In genomic region chr16:51682905-51683304, GRCh38 we compare ENCODE assay signal across 17 cellular contexts.
DNase-seq lines count a peak whose midpoint lies in the region; ATAC-seq and TF ChIP-seq lines count a peak whose summit lies in the region.
"Had no signal": no experiment of that assay in that cellular context is flagged by ENCODE, and none has a peak within 500 bp of the region (broad histone marks: within the 10 kb centered on the region; RNA-seq: fewer than 3 reads in every experiment).

No MANE protein-coding gene starts in this region.

- no peaks in the 10 kb centered on the region for H3K36me3 ChIP-seq in HAP-1 (replicated peaks)
- H3K36me3 ChIP-seq: BLaER1 had no signal

- H3K9me3 ChIP-seq in HAP-1 = no peaks in the 10 kb centered on the region
- H3K9me3 ChIP-seq: BLaER1 had no signal

- CTCF ChIA-PET in WTC11 (lab: Charles Lee) = no interaction called here

- H3K4me1 ChIP-seq in HAP-1 = peaks cover 12% of the 10 kb centered on the region
- H3K4me1 ChIP-seq: BLaER1 had no signal

- POLR2A ChIA-PET in WTC11 (lab: Charles Lee) = no interaction called here

- H3K27ac ChIP-seq in C4-2B = peak overlapping the region; percentile 68; the same call in 1 of the 2 replicates
- H3K27ac ChIP-seq: BLaER1, GM23248 had no signal

- H3K4me3 ChIP-seq in HAP-1 = no peak overlapping the region
- H3K4me3 ChIP-seq: BLaER1, GM23248 had no signal

- TF ChIP-seq CTCF in C4-2B (conservative IDR thresholded peaks at IDR 0.05) = no peak
- no peak for TF ChIP-seq CTCF in WTC11 (IDR thresholded peaks at IDR 0.05)
- TF ChIP-seq CTCF in nephron progenitor cell (IDR thresholded peaks at IDR 0.05) = no peak

- H3K4me3 Mint-ChIP-seq in WTC11 = no peak overlapping the region
- no peak overlapping the region for H3K4me3 Mint-ChIP-seq in nephron progenitor cell
- H3K4me3 Mint-ChIP-seq: CD8-positive, alpha-beta T cell had no signal

- DNase-seq in HAP-1 (ENCODE audit: low spot score in 2 of 2) = peak; percentile 67 to 86
- no peak for DNase-seq in WTC11 (ENCODE audit: low spot score)
- peak; percentile 28 for DNase-seq in iPS-NIHi7 (ENCODE audit: extremely low spot score)
- no peak for DNase-seq in nephron progenitor cell
- DNase-seq: 8988T; Calu3; CD8-positive, alpha-beta T cell; DMS79 treated with DMSO at 0.1 percent for 48 hours; GF-D8; GM23248; HCEC 1CT; KG1 had no signal

- peak; percentile 52; the same call in 1 of the 2 replicates for ATAC-seq in WTC11
- ATAC-seq in HG03354 (IDR thresholded peaks at IDR 0.05; ENCODE audit: poor library complexity, severe bottlenecking, unreplicated experiment) = no peak
- no peak for ATAC-seq in HG03378 (IDR thresholded peaks at IDR 0.05; ENCODE audit: unreplicated experiment)
- no peak for ATAC-seq in GM18517 (IDR thresholded peaks at IDR 0.05; ENCODE audit: unreplicated experiment)
- ATAC-seq: CD8-positive, alpha-beta T cell had no signal

- H3K27ac Mint-ChIP-seq in WTC11 = no peak overlapping the region
- no peak overlapping the region for H3K27ac Mint-ChIP-seq in nephron progenitor cell
- H3K27ac Mint-ChIP-seq: CD8-positive, alpha-beta T cell had no signal

- in situ Hi-C loops in HAP-1 (cut with MboI; ENCODE audit: low sequenced_read_pairs) = no loop called here

- H3K4me1 Mint-ChIP-seq in WTC11 (peaks cover 19% of the 10 kb centered on the region), nephron progenitor cell (peaks cover 29% of the 10 kb centered on the region)

- no peaks in the 10 kb centered on the region for H3K27me3 ChIP-seq in HAP-1 (ENCODE audit: low read depth)
- H3K27me3 ChIP-seq: BLaER1 had no signal

- H3K9me3 Mint-ChIP-seq in WTC11 (peaks cover 9% of the 10 kb centered on the region), nephron progenitor cell (peaks cover 12% of the 10 kb centered on the region)
- H3K9me3 Mint-ChIP-seq: CD8-positive, alpha-beta T cell had no signal

- H3K36me3 Mint-ChIP-seq in WTC11 (no peaks in the 10 kb centered on the region), nephron progenitor cell (ENCODE audit: low read depth) (peaks cover 5% of the 10 kb centered on the region)
- H3K36me3 Mint-ChIP-seq: CD8-positive, alpha-beta T cell had no signal

- H3K27me3 Mint-ChIP-seq in WTC11 (ENCODE audit: low read depth) (no peaks in the 10 kb centered on the region), nephron progenitor cell (ENCODE audit: low read depth, poor library complexity) (peaks cover 5% of the 10 kb centered on the region)

TF ChIP-seq in WTC11, 78 proteins besides CTCF, POLR2A, EP300 and RAD21:
- TF ChIP-seq TP53 (CRISPR knock-in tag; IDR thresholded peaks at IDR 0.05) (no peak), CBFB (CRISPR knock-in tag; IDR thresholded peaks at IDR 0.05; ENCODE audit: low read depth) (no peak), USF2 (CRISPR knock-in tag; IDR thresholded peaks at IDR 0.05) (peak; percentile 84), USF1 (CRISPR knock-in tag; IDR thresholded peaks at IDR 0.05) (peak; percentile 65)

Comparison
In these comparisons a context has a peak if more than half of its experiments do, and no peak if none do; other contexts are left out.
1. DNase-seq: peak in HAP-1 (2 of 2) and iPS-NIHi7 (single experiment); none in WTC11 (single experiment) and nephron progenitor cell (single experiment).